Comparison of ENCODE assay signal across 19 cellular contexts in the genomic region with DNA sequence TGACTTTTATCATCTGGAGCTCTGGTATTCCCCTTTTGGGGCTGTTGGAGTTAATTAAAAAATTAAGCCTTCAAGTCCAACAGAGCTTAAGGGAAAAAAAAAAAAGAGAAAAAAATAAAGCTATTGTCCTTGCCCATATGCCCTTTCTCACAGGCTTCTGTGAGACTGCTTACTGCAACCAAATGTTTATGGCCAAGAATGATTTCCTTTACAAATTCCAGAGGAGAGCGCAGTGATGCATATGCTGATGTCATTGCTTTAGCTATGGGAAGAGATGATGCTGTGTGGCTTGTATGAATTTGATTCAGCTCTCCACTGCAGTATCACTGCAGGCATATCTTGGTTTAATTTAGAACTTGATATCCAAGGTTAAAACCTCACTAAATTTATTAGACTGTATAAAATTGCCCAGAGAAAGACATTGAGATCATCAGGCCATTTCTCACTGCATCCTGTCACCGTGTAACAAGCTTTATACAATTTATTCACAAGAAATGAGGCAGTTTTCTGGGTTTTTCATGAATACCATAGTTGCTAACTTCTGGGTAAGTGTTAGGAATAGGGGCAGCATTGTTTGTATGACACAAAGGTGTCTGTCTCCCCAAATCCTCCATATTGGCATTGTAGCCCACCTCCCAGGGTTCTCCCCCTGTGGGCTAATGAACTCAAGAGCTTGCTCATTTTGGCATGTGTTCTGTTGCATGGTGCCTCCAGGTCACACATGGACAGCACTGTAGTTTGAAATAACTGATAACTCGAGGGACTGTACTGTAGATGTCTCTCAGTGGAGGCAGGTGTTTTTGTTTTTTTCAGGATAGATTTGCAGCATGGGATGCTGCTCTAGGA.
A peak's percentile ranks its signal among the peaks of the same experiment; 100 is the strongest.
DNase-seq lines count a peak whose midpoint lies in the region; ATAC-seq and TF ChIP-seq lines count a peak whose summit lies in the region.
"Had no signal": no experiment of that assay in that cellular context is flagged by ENCODE, and none has a peak within 500 bp of the region (broad histone marks: within the 10 kb centered on the region; RNA-seq: fewer than 3 reads in every experiment).

No MANE protein-coding gene starts in this region.

- H3K9ac ChIP-seq in muscle layer of colon (ENCODE audit: low read length), result no peak overlapping the region

- H3K27ac Mint-ChIP-seq in endothelial cell (ENCODE audit: unreplicated experiment), result peak overlapping the region; percentile 40
- H3K27ac Mint-ChIP-seq in nephron progenitor cell, result no peak overlapping the region
- H3K27ac Mint-ChIP-seq: activated naive CD4-positive, alpha-beta T cell treated with anti-CD3 and anti-CD28 coated beads, Interleukin-2, amount 10 ng/mL, durations not matched to agents 7 days and 5 days; B cell; effector memory CD8-positive, alpha-beta T cell; stimulated activated naive B cell treated with anti-CD40 and anti-IgM and Interleukin-4, amounts not matched to agents 10 μg/mL and 1 μg/mL and 100 μg/mL, for 72 hours; T-helper 2 cell treated with Interferon-gamma antibody and Interleukin-4, amounts not matched to agents 5 μg/mL and 100 μg/mL, for 36 hours had no signal

- H3K36me3 Mint-ChIP-seq in endothelial cell (ENCODE audit: low read depth, unreplicated experiment), result peaks cover 7% of the 10 kb centered on the region
- H3K36me3 Mint-ChIP-seq in nephron progenitor cell (ENCODE audit: low read depth), result peaks cover 25% of the 10 kb centered on the region
- H3K36me3 Mint-ChIP-seq: activated naive CD4-positive, alpha-beta T cell treated with anti-CD3 and anti-CD28 coated beads, Interleukin-2, amount 10 ng/mL, durations not matched to agents 7 days and 5 days; stimulated activated naive B cell treated with anti-CD40 and anti-IgM and Interleukin-4, amounts not matched to agents 10 μg/mL and 1 μg/mL and 100 μg/mL, for 72 hours had no signal

- H3K36me3 ChIP-seq in muscle layer of colon (ENCODE audit: insufficient read depth, low read length) (no peaks in the 10 kb centered on the region), gastrocnemius medialis (no peaks in the 10 kb centered on the region)
- H3K36me3 ChIP-seq: cardiac muscle cell had no signal

- H3K9me3 ChIP-seq in muscle layer of colon (ENCODE audit: low read length) (no peaks in the 10 kb centered on the region), gastrocnemius medialis (no peaks in the 10 kb centered on the region)

- H3K9me3 Mint-ChIP-seq in endothelial cell (ENCODE audit: unreplicated experiment), result no peaks in the 10 kb centered on the region
- no peaks in the 10 kb centered on the region for H3K9me3 Mint-ChIP-seq in nephron progenitor cell
- H3K9me3 Mint-ChIP-seq: activated naive CD4-positive, alpha-beta T cell treated with anti-CD3 and anti-CD28 coated beads, Interleukin-2, amount 10 ng/mL, durations not matched to agents 7 days and 5 days; effector memory CD8-positive, alpha-beta T cell; stimulated activated naive B cell treated with anti-CD40 and anti-IgM and Interleukin-4, amounts not matched to agents 10 μg/mL and 1 μg/mL and 100 μg/mL, for 72 hours; T-helper 2 cell treated with Interferon-gamma antibody and Interleukin-4, amounts not matched to agents 5 μg/mL and 100 μg/mL, for 36 hours had no signal

- no peak for TF ChIP-seq CTCF in endothelial cell (IDR thresholded peaks at IDR 0.05; ENCODE audit: unreplicated experiment)
- TF ChIP-seq CTCF in nephron progenitor cell (IDR thresholded peaks at IDR 0.05), result no peak
- no peak for TF ChIP-seq CTCF in gastrocnemius medialis (IDR thresholded peaks at IDR 0.05 in 4 of 5, conservative IDR thresholded peaks at IDR 0.05 in 1 of 5)

- H3K4me3 ChIP-seq in muscle layer of colon (ENCODE audit: low read depth in 1 of 2, low read length in 2 of 2) (no peak overlapping the region), gastrocnemius medialis (no peak overlapping the region)
- H3K4me3 ChIP-seq: cardiac muscle cell had no signal

- in situ Hi-C loops in SK-MEL-5 (cut with HindIII; ENCODE audit: low pct_unique_long_range_greater_than_20kb, low sequenced_read_pairs), result no loop called here
- in situ Hi-C loops in gastrocnemius medialis (cut with MboI; ENCODE audit: low sequenced_read_pairs in 4 of 4), result no loop called here

- H3K27me3 Mint-ChIP-seq in endothelial cell (ENCODE audit: unreplicated experiment), result peaks cover 3% of the 10 kb centered on the region
- peaks cover 3% of the 10 kb centered on the region for H3K27me3 Mint-ChIP-seq in nephron progenitor cell (ENCODE audit: low read depth, poor library complexity)
- H3K27me3 Mint-ChIP-seq: stimulated activated naive B cell treated with anti-CD40 and anti-IgM and Interleukin-4, amounts not matched to agents 10 μg/mL and 1 μg/mL and 100 μg/mL, for 72 hours had no signal

- no peak for TF ChIP-seq POLR2A in gastrocnemius medialis (IDR thresholded peaks at IDR 0.05)

- H3K27ac ChIP-seq in muscle layer of colon (ENCODE audit: low read depth, low read length) (peak overlapping the region; percentile 21), gastrocnemius medialis (no peak overlapping the region)
- H3K27ac ChIP-seq: cardiac muscle cell had no signal

- peaks cover 31% of the 10 kb centered on the region for H3K4me1 ChIP-seq in muscle layer of colon (ENCODE audit: insufficient read depth, low read length)
- H3K4me1 ChIP-seq in gastrocnemius medialis, result peaks cover 5 to 7% of the 10 kb centered on the region in 2 donors

- ATAC-seq in GM21529 (IDR thresholded peaks at IDR 0.05; ENCODE audit: unreplicated experiment) (no peak), gastrocnemius medialis (no peak)
- ATAC-seq: effector memory CD8-positive, alpha-beta T cell; stimulated activated naive B cell treated with anti-CD40 and anti-IgM and Interleukin-4, amounts not matched to agents 10 μg/mL and 1 μg/mL and 100 μg/mL, for 72 hours had no signal

- peaks cover 53% of the 10 kb centered on the region for H3K4me1 Mint-ChIP-seq in endothelial cell (ENCODE audit: unreplicated experiment)
- H3K4me1 Mint-ChIP-seq in nephron progenitor cell, result peaks cover 76% of the 10 kb centered on the region
- H3K4me1 Mint-ChIP-seq: activated naive CD4-positive, alpha-beta T cell treated with anti-CD3 and anti-CD28 coated beads, Interleukin-2, amount 10 ng/mL, durations not matched to agents 7 days and 5 days; B cell; stimulated activated naive B cell treated with anti-CD40 and anti-IgM and Interleukin-4, amounts not matched to agents 10 μg/mL and 1 μg/mL and 100 μg/mL, for 72 hours had no signal

- H3K27me3 ChIP-seq in muscle layer of colon (ENCODE audit: control insufficient read depth in 1 of 2, insufficient read depth in 2 of 2, low read length in 2 of 2) (no peaks in the 10 kb centered on the region), gastrocnemius medialis (no peaks in the 10 kb centered on the region)
- H3K27me3 ChIP-seq: cardiac muscle cell had no signal

- H3K4me3 Mint-ChIP-seq in endothelial cell (ENCODE audit: unreplicated experiment) (no peak overlapping the region), nephron progenitor cell (no peak overlapping the region)
- H3K4me3 Mint-ChIP-seq: activated naive CD4-positive, alpha-beta T cell treated with anti-CD3 and anti-CD28 coated beads, Interleukin-2, amount 10 ng/mL, durations not matched to agents 7 days and 5 days; B cell; effector memory CD8-positive, alpha-beta T cell; stimulated activated naive B cell treated with anti-CD40 and anti-IgM and Interleukin-4, amounts not matched to agents 10 μg/mL and 1 μg/mL and 100 μg/mL, for 72 hours; T-helper 2 cell treated with Interferon-gamma antibody and Interleukin-4, amounts not matched to agents 5 μg/mL and 100 μg/mL, for 36 hours had no signal

- DNase-seq in AG08396 (ENCODE audit: low spot score), result peak; percentile 43
- peak; percentile 93 for DNase-seq in SK-MEL-5 (ENCODE audit: low read depth, low spot score)
- DNase-seq in endothelial cell (ENCODE audit: low spot score), result no peak
- no peak for DNase-seq in nephron progenitor cell
- DNase-seq in CD1c-positive myeloid dendritic cell (ENCODE audit: extremely low spot score), result no peak
- DNase-seq in gastrocnemius medialis, result no peak
- DNase-seq: activated CD4-positive, alpha-beta T cell treated with anti-CD3 and anti-CD28 coated beads for 1 hour; activated CD8-positive, alpha-beta memory T cell treated with anti-CD3 and anti-CD28 coated beads, Interleukin-2, amount 50 U/mL, for 48 hours; activated naive CD4-positive, alpha-beta T cell treated with anti-CD3 and anti-CD28 coated beads, Interleukin-2, amount 10 ng/mL, durations not matched to agents 7 days and 5 days; effector memory CD8-positive, alpha-beta T cell; midbrain; MV-4-11; SHP77; stimulated activated naive B cell treated with anti-CD40 and anti-IgM and Interleukin-4, amounts not matched to agents 10 μg/mL and 1 μg/mL and 100 μg/mL, for 72 hours had no signal

- intact Hi-C loops in gastrocnemius medialis (cut with DNase I; ENCODE audit: low total_unique reads), result no loop called here

Comparison
In these comparisons a context has a peak if more than half of its experiments do, and no peak if none do; other contexts are left out.
1. DNase-seq: peak in AG08396 (single experiment) and SK-MEL-5 (single experiment); none in endothelial cell (single experiment), nephron progenitor cell (single experiment), CD1c-positive myeloid dendritic cell (single experiment) and gastrocnemius medialis (0 of 2).